In genomic region chr6:37137201-37137880, GRCh38 we compare ENCODE assay signal across 1 cellular context.
TF ChIP-seq lines count a peak whose summit lies in the region.

No MANE protein-coding gene starts in this region.

TF ChIP-seq in HEK293, 187 proteins besides CTCF, POLR2A, EP300 and RAD21 (continued from another document):
- TF ChIP-seq PRDM10 (tag by site-specific recombination; IDR thresholded peaks at IDR 0.05) (peak; percentile 95), YY2 (tag by site-specific recombination; IDR thresholded peaks at IDR 0.05) (peak; percentile 49; the same call in 1 of the 2 replicates), ZBTB26 (tag by site-specific recombination; optimal IDR thresholded peaks at IDR 0.05) (peak; percentile 20), ZNF362 (tag by site-specific recombination; IDR thresholded peaks at IDR 0.05) (peak; percentile 91), SP7 (tag by site-specific recombination; IDR thresholded peaks at IDR 0.05) (peak; percentile 96), ZNF416 (tag by site-specific recombination; IDR thresholded peaks at IDR 0.05) (no peak), ZBTB21 (tag by site-specific recombination; IDR thresholded peaks at IDR 0.05) (peak; percentile 73), ZBTB48 (tag by site-specific recombination; IDR thresholded peaks at IDR 0.05) (peak; percentile 74; the same call in 1 of the 2 replicates), ZNF140 (tag by site-specific recombination; IDR thresholded peaks at IDR 0.05) (no peak), ZNF660 (tag by site-specific recombination; IDR thresholded peaks at IDR 0.05) (peak; percentile 70; the same call in 1 of the 2 replicates), KLF10 (tag by site-specific recombination; IDR thresholded peaks at IDR 0.05) (no peak; the same call in 1 of the 2 replicates), SP2 (tag by site-specific recombination; IDR thresholded peaks at IDR 0.05) (peak; percentile 64), ZNF280C (tag by site-specific recombination; IDR thresholded peaks at IDR 0.05) (no peak), ZNF155 (tag by site-specific recombination; IDR thresholded peaks at IDR 0.05) (no peak), ZNF341 (tag by site-specific recombination; IDR thresholded peaks at IDR 0.05; ENCODE audit: low read depth) (peak; percentile 67), GLI4 (tag by site-specific recombination; IDR thresholded peaks at IDR 0.05) (0 out of 2 replicates have a peak, but pooled peaks have one; percentile 34), ZBTB8A (tag by site-specific recombination; IDR thresholded peaks at IDR 0.05) (peak; percentile 68), ZNF280D (tag by site-specific recombination; IDR thresholded peaks at IDR 0.05) (no peak), GLIS2 (tag by site-specific recombination; IDR thresholded peaks at IDR 0.05) (peak; percentile 94)
TF ChIP-seq in HEK293: peak in this region for 65.
